In genomic region chr1:43979261-43979527, GRCh38 we compare ENCODE assay signal across 6 cellular contexts. TPM values are rescaled to one million over a fixed set of nuclear protein-coding genes. Genes with fewer than 3 reads are reported as not detected.
DNase-seq lines count a peak whose midpoint lies in the region; ATAC-seq and TF ChIP-seq lines count a peak whose summit lies in the region.

No MANE protein-coding gene starts in this region.

- H3K4me1 Mint-ChIP-seq in natural killer cell = peaks cover 30 to 65% of the 10 kb centered on the region in 2 donors

- H3K9me3 ChIP-seq in HAP-1 (no peaks in the 10 kb centered on the region), gastrocnemius medialis (no peaks in the 10 kb centered on the region), adrenal gland (replicated peaks in 1 of 3) (no peaks in the 10 kb centered on the region)

- ATAC-seq in gastrocnemius medialis = no peak
- ATAC-seq in natural killer cell = no peak

- TF ChIP-seq CTCF in dorsolateral prefrontal cortex (IDR thresholded peaks at IDR 0.05 in 54 of 56, conservative IDR thresholded peaks at IDR 0.05 in 2 of 56; ENCODE audit: low read depth in 1 of 56, partially characterized antibody in 56 of 56) = no peak
- TF ChIP-seq CTCF in gastrocnemius medialis (IDR thresholded peaks at IDR 0.05 in 4 of 5, conservative IDR thresholded peaks at IDR 0.05 in 1 of 5) = no peak
- no peak for TF ChIP-seq CTCF in natural killer cell (IDR thresholded peaks at IDR 0.05)
- TF ChIP-seq CTCF in adrenal gland (IDR thresholded peaks at IDR 0.05) = no peak

- H3K36me3 ChIP-seq in HAP-1 (replicated peaks) (peaks cover 38% of the 10 kb centered on the region), gastrocnemius medialis (peaks cover 0 to 23% of the 10 kb centered on the region in 2 donors), adrenal gland (replicated peaks in 1 of 2) (peaks cover 0 to 20% of the 10 kb centered on the region in 2 donors)

- whole genome bisulfite sequencing in adrenal gland, 4 donors = 0 to 1% (median 0%) methylated on average over 4 to 32 of the region's 45 CpGs; no CpG with 5 or more reads in 1 of the 4 donors

- H3K36me3 Mint-ChIP-seq in natural killer cell = peaks cover 9% of the 10 kb centered on the region

- H3K27me3 ChIP-seq in HAP-1 (ENCODE audit: low read depth) (no peaks in the 10 kb centered on the region), dorsolateral prefrontal cortex (no peaks in the 10 kb centered on the region), gastrocnemius medialis (no peaks in the 10 kb centered on the region), adrenal gland (no peaks in the 10 kb centered on the region)

- H3K4me1 ChIP-seq in HAP-1 = peaks cover 34% of the 10 kb centered on the region
- H3K4me1 ChIP-seq in gastrocnemius medialis = peaks cover 25 to 38% of the 10 kb centered on the region in 2 donors
- peaks cover 18 to 41% of the 10 kb centered on the region in 2 donors for H3K4me1 ChIP-seq in adrenal gland (replicated peaks in 1 of 2)

- H3K27me3 Mint-ChIP-seq in natural killer cell (ENCODE audit: low read depth in 2 of 2) = no peaks in the 10 kb centered on the region

- intact Hi-C loops in dorsolateral prefrontal cortex (cut with DNase I) (loop anchor here in 1 of 2 donors (2.0 kb wide), 1 partner anchor 58 kb away; no protein-coding TSS in a partner anchor), gastrocnemius medialis (cut with DNase I; ENCODE audit: low total_unique reads) (loop anchor here (10.0 kb wide), 1 partner anchor 376 kb away; the partner anchor contains the start of gene ERI3), natural killer cell (cut with micrococcal nuclease) (no loop called here), adrenal gland (cut with DNase I) (no loop called here)

- no peak overlapping the region for H3K27ac Mint-ChIP-seq in natural killer cell

- in situ Hi-C loops in HAP-1 (cut with MboI; ENCODE audit: low sequenced_read_pairs) = no loop called here
- in situ Hi-C loops in gastrocnemius medialis (cut with MboI; ENCODE audit: low sequenced_read_pairs in 4 of 4) = no loop called here

- no peak for TF ChIP-seq POLR2A in gastrocnemius medialis (IDR thresholded peaks at IDR 0.05)
- no peak for TF ChIP-seq POLR2A in adrenal gland (IDR thresholded peaks at IDR 0.05)

- H3K27ac ChIP-seq in dorsolateral prefrontal cortex = peak overlapping the region in 41 of 59 donors; percentile 6 to 88 (median 60)
- H3K27ac ChIP-seq in gastrocnemius medialis = peak overlapping the region; percentile 60 to 70 (median 64)
- H3K27ac ChIP-seq in adrenal gland = peak overlapping the region in 1 of 5 donors; percentile 26

- DNase-seq in HAP-1 (ENCODE audit: low spot score in 2 of 2) (no peak), dorsolateral prefrontal cortex (no peak), gastrocnemius medialis (no peak), natural killer cell (no peak), adrenal gland (no peak), pons (ENCODE audit: low spot score) (no peak)

- no peaks in the 10 kb centered on the region for H3K9me3 Mint-ChIP-seq in natural killer cell

- no peak overlapping the region for H3K4me3 Mint-ChIP-seq in natural killer cell

- H3K4me3 ChIP-seq in HAP-1 (peak overlapping the region; percentile 54), dorsolateral prefrontal cortex (peak overlapping the region; percentile 49 to 88 (median 76)), gastrocnemius medialis (peak overlapping the region; percentile 63 to 92 (median 68)), adrenal gland (peak overlapping the region in 2 of 4 donors; percentile 72 to 88)

RNA-seq across cellular contexts. Expression of gene B4GALT2, which starts 0.2 kb away (rescaled TPM):
- total RNA-seq in dorsolateral prefrontal cortex (10 to 100 TPM; 33.5 to 97.8 (median 48.8) TPM), gastrocnemius medialis (10 to 100 TPM; 63.5 to 97.8 (median 72.1) TPM), natural killer cell (1 to 10 TPM; 1.5 to 5.5 (median 2.2) TPM), adrenal gland (10 to 100 TPM; 18.8 to 47.9 (median 28.0) TPM)
- polyA plus RNA-seq in adrenal gland = 10 to 100 TPM; 18.2 to 34.3 (median 24.1) TPM

RNA-seq across cellular contexts. Expression of gene ATP6V0B, which starts 4.4 kb away (rescaled TPM):
- total RNA-seq in dorsolateral prefrontal cortex (100 to 1,000 TPM; 112 to 276 (median 202) TPM), gastrocnemius medialis (100 to 1,000 TPM; 156 to 242 (median 195) TPM), natural killer cell (100 to 1,000 TPM in 2 of 3 donors, 10 to 100 TPM in 1; 76.3 to 115 (median 113) TPM), adrenal gland (100 to 1,000 TPM; 177 to 318 (median 216) TPM)
- polyA plus RNA-seq in adrenal gland = 100 to 1,000 TPM; 141 to 302 (median 161) TPM

RNA-seq across cellular contexts. Expression of gene DPH2, which starts 9.4 kb away (rescaled TPM):
- total RNA-seq in dorsolateral prefrontal cortex (10 to 100 TPM; 12.0 to 31.1 (median 20.7) TPM), gastrocnemius medialis (10 to 100 TPM; 53.1 to 68.3 (median 55.3) TPM), natural killer cell (10 to 100 TPM; 18.2 to 27.3 (median 18.8) TPM), adrenal gland (10 to 100 TPM; 12.0 to 48.0 (median 22.0) TPM)
- 10 to 100 TPM; 19.1 to 29.1 (median 24.6) TPM for polyA plus RNA-seq in adrenal gland

RNA-seq across cellular contexts. Expression of gene CCDC24, which starts 12.2 kb away (rescaled TPM):
- total RNA-seq in dorsolateral prefrontal cortex (10 to 100 TPM in 119 of 120 experiments, 1 to 10 TPM in 1; 9.0 to 34.0 (median 18.6) TPM), gastrocnemius medialis (1 to 10 TPM in 2 of 4 donors, under 1 TPM in 2; 0.73 to 2.9 (median 1.2) TPM), natural killer cell (1 to 10 TPM; 3.8 to 5.2 (median 3.9) TPM), adrenal gland (10 to 100 TPM in 5 of 8 donors, 1 to 10 TPM in 3; 5.8 to 16.8 (median 11.7) TPM)
- polyA plus RNA-seq in adrenal gland = 10 to 100 TPM in 2 of 3 donors, 1 to 10 TPM in 1; 3.1 to 53.5 (median 52.5) TPM

RNA-seq across cellular contexts. Expression of gene IPO13, which starts 32.4 kb away (rescaled TPM):
- 100 to 1,000 TPM in 51 of 120 experiments, 10 to 100 TPM in 69; 48.0 to 243 (median 94.5) TPM for total RNA-seq in dorsolateral prefrontal cortex
- 100 to 1,000 TPM in 3 of 4 donors, 10 to 100 TPM in 1; 81.9 to 171 (median 105) TPM for total RNA-seq in gastrocnemius medialis
- 10 to 100 TPM; 18.1 to 22.7 (median 18.4) TPM for total RNA-seq in natural killer cell
- 10 to 100 TPM; 32.2 to 42.1 (median 37.1) TPM for total RNA-seq in adrenal gland
- 10 to 100 TPM; 35.3 to 78.1 (median 54.5) TPM for polyA plus RNA-seq in adrenal gland
